ENCODE assay signal across 8 cellular contexts in genomic region chr1:10338047-10338446, GRCh38.
A peak's percentile ranks its signal among the peaks of the same experiment; 100 is the strongest.
DNase-seq lines count a peak whose midpoint lies in the region; ATAC-seq, FAIRE-seq and TF ChIP-seq lines count a peak whose summit lies in the region.

No MANE protein-coding gene starts in this region.

- TF ChIP-seq CTCF in C4-2B (conservative IDR thresholded peaks at IDR 0.05): peak; percentile 83
- peak in 2 of 3 donors; percentile 57 to 63 for TF ChIP-seq CTCF in breast epithelium (IDR thresholded peaks at IDR 0.05)
- TF ChIP-seq CTCF in keratinocyte (optimal IDR thresholded peaks at IDR 0.05 in 1 of 3, IDR thresholded peaks at IDR 0.05 in 1 of 3, conservative IDR thresholded peaks at IDR 0.05 in 1 of 3; ENCODE audit: extremely low read depth in 1 of 3, insufficient read depth in 2 of 3, low read length in 3 of 3): peak; percentile 54 to 76 (median 60)

- DNase-seq in H54 (ENCODE audit: insufficient read length, low spot score) (peak; percentile 20), SK-MEL-5 (ENCODE audit: low read depth, low spot score) (peak; percentile 68), breast epithelium (ENCODE audit: low spot score in 2 of 2) (no peak), keratinocyte (ENCODE audit: low read depth, low spot score) (no peak)
- DNase-seq in stimulated activated CD4-positive, alpha-beta T cell treated with anti-CD3 and anti-CD28 coated beads, Interleukin-2, amount 100 ng/mL, for 24 hours: peak; percentile 45 to 54

- H3K36me3 ChIP-seq in breast epithelium (peaks cover 4% of the 10 kb centered on the region), keratinocyte (ENCODE audit: control insufficient read depth in 2 of 2, extremely low read depth in 1 of 2, insufficient read depth in 2 of 2, low read length in 2 of 2) (peaks cover 7 to 10% of the 10 kb centered on the region in 2 experiments)

- intact Hi-C loops in breast epithelium (cut with DNase I; ENCODE audit: low total_unique reads): no loop called here

- H3K4me1 ChIP-seq in breast epithelium: no peaks in the 10 kb centered on the region
- H3K4me1 ChIP-seq in keratinocyte (ENCODE audit: control insufficient read depth, extremely low read depth, insufficient read depth, low read length): no peaks in the 10 kb centered on the region

- no peaks in the 10 kb centered on the region for H3K79me2 ChIP-seq in keratinocyte (ENCODE audit: control insufficient read depth, insufficient read depth, low read length)

- H2AFZ ChIP-seq in keratinocyte (ENCODE audit: control insufficient read depth, low read length): no peak overlapping the region

- H3K9me1 ChIP-seq in keratinocyte (ENCODE audit: control insufficient read depth, extremely low read depth, insufficient read depth, low read length): no peaks in the 10 kb centered on the region

- H3K4me3 ChIP-seq in breast epithelium: no peak overlapping the region
- H3K4me3 ChIP-seq in keratinocyte (ENCODE audit: control insufficient read depth in 2 of 3, extremely low read depth in 1 of 3, insufficient read depth in 2 of 3, low read depth in 1 of 3, low read length in 3 of 3): no peak overlapping the region

- no peaks in the 10 kb centered on the region for H3K9me3 ChIP-seq in breast epithelium
- no peaks in the 10 kb centered on the region for H3K9me3 ChIP-seq in keratinocyte (ENCODE audit: control insufficient read depth, low read depth, low read length)

- dilution Hi-C loops in keratinocyte (cut with MboI; ENCODE audit: extremely low pct_ligation_motif_present, low sequenced_read_pairs): no loop called here

- ATAC-seq in HG03442 (IDR thresholded peaks at IDR 0.05; ENCODE audit: unreplicated experiment) (no peak), GM18502 (IDR thresholded peaks at IDR 0.05; ENCODE audit: poor library complexity, unreplicated experiment) (no peak)

- H3K27ac ChIP-seq in C4-2B (no peak overlapping the region), breast epithelium (no peak overlapping the region), keratinocyte (ENCODE audit: control insufficient read depth, insufficient read depth, low read length) (no peak overlapping the region)

- H3K4me2 ChIP-seq in keratinocyte (ENCODE audit: control insufficient read depth, extremely low read depth, insufficient read depth, low read depth, low read length): no peak overlapping the region

- in situ Hi-C loops in SK-MEL-5 (cut with HindIII; ENCODE audit: low pct_unique_long_range_greater_than_20kb, low sequenced_read_pairs): no loop called here

- FAIRE-seq in H54 (lab: Jason Lieb, UNC): no peak
- FAIRE-seq in keratinocyte (lab: Jason Lieb, UNC): no peak

- H4K20me1 ChIP-seq in keratinocyte (ENCODE audit: control insufficient read depth, extremely low read depth, insufficient read depth, low read length): no peaks in the 10 kb centered on the region

- H3K9ac ChIP-seq in keratinocyte (ENCODE audit: control insufficient read depth, extremely low read depth, insufficient read depth, low read length): no peak overlapping the region

- TF ChIP-seq POLR2A in H54 (IDR thresholded peaks at IDR 0.05; ENCODE audit: low read depth, low read length): no peak
- TF ChIP-seq POLR2A in breast epithelium (IDR thresholded peaks at IDR 0.05): no peak

- H3K27me3 ChIP-seq in breast epithelium (no peaks in the 10 kb centered on the region), keratinocyte (ENCODE audit: control insufficient read depth, extremely low read depth, insufficient read depth, low read length) (no peaks in the 10 kb centered on the region)

Comparison
In these comparisons a context has a peak if more than half of its experiments do, and no peak if none do; other contexts are left out.
1. DNase-seq: peak in H54 (single experiment), SK-MEL-5 (single experiment) and stimulated activated CD4-positive, alpha-beta T cell treated with anti-CD3 and anti-CD28 coated beads, Interleukin-2, amount 100 ng/mL, for 24 hours (2 of 2); none in breast epithelium (0 of 2) and keratinocyte (single experiment).
2. Peak in every context shown above with its lines, with median percentiles within 50 percentile points of each other: CTCF ChIP-seq.